In genomic region chr10:45726703-45727420, GRCh38 we compare ENCODE assay signal across 8 cellular contexts. TPM values are rescaled to one million over a fixed set of nuclear protein-coding genes. Genes with fewer than 3 reads are reported as not detected.
DNase-seq lines count a peak whose midpoint lies in the region; ATAC-seq lines count a peak whose summit lies in the region.
"Not testable (repeated sequence)": the region's sequence is repeated elsewhere in the genome, so short reads cannot be mapped to it uniquely, and the experiment has no call there.

Gene WASHC2C (plus strand): TSS chr10:45727266. CDS start chr10:45727318, 52 bp downstream.

- H3K27me3 ChIP-seq in HAP-1 (ENCODE audit: low read depth): not testable (repeated sequence)

- peak within 1 kb of the TSS; percentile 66 to 79 for H3K27ac Mint-ChIP-seq in natural killer cell treated with Interleukin-12 subunit alpha and Interleukin-12 subunit beta and Interleukin-15 and Interleukin-18, amount 100 ng/mL, for 72 hours

- H3K36me3 Mint-ChIP-seq in natural killer cell treated with Interleukin-12 subunit alpha and Interleukin-12 subunit beta and Interleukin-15 and Interleukin-18, amount 100 ng/mL, for 72 hours: not testable (repeated sequence)

- H3K4me3 Mint-ChIP-seq in natural killer cell treated with Interleukin-12 subunit alpha and Interleukin-12 subunit beta and Interleukin-15 and Interleukin-18, amount 100 ng/mL, for 72 hours: peak within 1 kb of the TSS; percentile 78

- not testable (repeated sequence) for H3K4me1 ChIP-seq in HAP-1

- peak within 1 kb of the TSS; percentile 49 for H3K4me3 ChIP-seq in HAP-1

- in situ Hi-C loops in G401 (cut with HindIII; ENCODE audit: low sequenced_read_pairs); HAP-1 (cut with MboI; ENCODE audit: low sequenced_read_pairs); SK-MEL-5 (cut with HindIII; ENCODE audit: low pct_unique_long_range_greater_than_20kb, low sequenced_read_pairs): not testable (repeated sequence)

- H3K9me3 ChIP-seq in HAP-1: not testable (repeated sequence)

- not testable (repeated sequence) for H3K36me3 ChIP-seq in HAP-1 (replicated peaks)

- H3K4me1 Mint-ChIP-seq in natural killer cell treated with Interleukin-12 subunit alpha and Interleukin-12 subunit beta and Interleukin-15 and Interleukin-18, amount 100 ng/mL, for 72 hours (ENCODE audit: low read depth in 2 of 2): not testable (repeated sequence)

- not testable (repeated sequence) for H3K9me3 Mint-ChIP-seq in natural killer cell treated with Interleukin-12 subunit alpha and Interleukin-12 subunit beta and Interleukin-15 and Interleukin-18, amount 100 ng/mL, for 72 hours

- ATAC-seq in natural killer cell treated with Interleukin-12 subunit alpha and Interleukin-12 subunit beta and Interleukin-15 and Interleukin-18, amount 100 ng/mL, for 72 hours: peak; percentile 95 to 96

- DNase-seq in G401 (ENCODE audit: low spot score): peak; percentile 78
- peak; percentile 5 to 90 for DNase-seq in HAP-1 (ENCODE audit: low spot score in 2 of 2)
- peak; percentile 86 for DNase-seq in M059J (ENCODE audit: low read depth)
- peak; percentile 49 for DNase-seq in SK-MEL-5 (ENCODE audit: low read depth, low spot score)
- peak; percentile 97 for DNase-seq in activated gamma-delta T cell treated with anti-CD3 and anti-CD28 coated beads, Interleukin-2, amount 50 U/mL, for 16 hours (ENCODE audit: low read depth)
- DNase-seq in fibroblast of the conjunctiva (ENCODE audit: low read depth): peak; percentile 14
- peak; percentile 94 for DNase-seq in natural killer cell treated with Interleukin-12 subunit alpha and Interleukin-12 subunit beta and Interleukin-15 and Interleukin-18, amount 100 ng/mL, for 72 hours (ENCODE audit: low spot score)
- peak; percentile 87 for DNase-seq in stimulated activated naive CD4-positive, alpha-beta T cell treated with Interleukin-2 at 50 U/mL for 16 hours (lab: John Stamatoyannopoulos, UW)

- H3K27me3 Mint-ChIP-seq in natural killer cell treated with Interleukin-12 subunit alpha and Interleukin-12 subunit beta and Interleukin-15 and Interleukin-18, amount 100 ng/mL, for 72 hours: not testable (repeated sequence)

RNA-seq across cellular contexts. Expression of gene WASHC2C, which starts in this region (rescaled TPM):
- 33.7 and 34.3 TPM in 2 replicates for total RNA-seq in G401 (2014; rRNA removed; shearing (Covaris generic))
- total RNA-seq in M059J (2014; rRNA removed; shearing (Covaris generic)): 6.6 and 11.8 TPM in 2 replicates
- 16.8 and 18.7 TPM in 2 replicates for total RNA-seq in SK-MEL-5 (2014; rRNA removed; shearing (Covaris generic))
- polyA plus RNA-seq in SK-MEL-5 (2015; cell fraction: cytosol; rRNA removed): 13.3 and 15.3 TPM in 2 replicates
- 88.9 and 96.2 TPM in 2 replicates for polyA plus RNA-seq in SK-MEL-5 (2015; cell fraction: nucleus; rRNA removed)
- total RNA-seq in natural killer cell treated with Interleukin-12 subunit alpha and Interleukin-12 subunit beta and Interleukin-15 and Interleukin-18, amount 100 ng/mL, for 72 hours: 10 to 100 TPM; 24.4 to 39.4 TPM

Comparison
In these comparisons a context has a peak if more than half of its experiments do, and no peak if none do; other contexts are left out.
1. Peak in every context shown above with its lines: DNase-seq, ATAC-seq and H3K4me3 ChIP-seq.
2. DNase-seq: peak in every context shown above with its lines; median percentile 97 in activated gamma-delta T cell treated with anti-CD3 and anti-CD28 coated beads, Interleukin-2, amount 50 U/mL, for 16 hours; 94 in natural killer cell treated with Interleukin-12 subunit alpha and Interleukin-12 subunit beta and Interleukin-15 and Interleukin-18, amount 100 ng/mL, for 72 hours; 87 in stimulated activated naive CD4-positive, alpha-beta T cell treated with Interleukin-2 at 50 U/mL for 16 hours; 86 in M059J; 78 in G401; 49 in SK-MEL-5; 48 in HAP-1; 14 in fibroblast of the conjunctiva.